In the genomic region with DNA sequence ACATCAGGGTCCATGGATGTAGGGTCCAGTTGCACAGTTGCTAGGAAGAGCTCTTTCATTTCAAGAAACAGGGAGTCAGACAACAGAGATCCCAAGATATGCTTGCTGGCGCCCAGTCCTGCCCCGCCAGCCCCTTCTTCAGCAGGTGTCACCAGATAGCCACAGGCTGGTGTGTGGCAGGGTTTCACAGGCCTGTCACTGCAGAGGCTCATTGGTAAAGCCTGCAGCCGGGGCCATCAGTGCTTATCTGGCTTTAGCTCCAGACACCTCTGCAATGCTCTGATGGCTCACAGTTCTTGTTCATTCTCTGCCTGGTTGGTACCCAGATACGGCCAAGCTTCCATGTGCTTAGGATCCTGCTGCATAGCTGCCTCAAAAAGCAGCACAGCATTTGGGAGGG, we compare ENCODE assay signal across 1 cellular context.
A peak's percentile ranks its signal among the peaks of the same experiment; 100 is the strongest.
TF ChIP-seq lines count a peak whose summit lies in the region.

No MANE protein-coding gene starts in this region.

TF ChIP-seq in HepG2, 621 proteins besides CTCF, POLR2A, EP300 and RAD21:
- TF ChIP-seq, protein P1, sequence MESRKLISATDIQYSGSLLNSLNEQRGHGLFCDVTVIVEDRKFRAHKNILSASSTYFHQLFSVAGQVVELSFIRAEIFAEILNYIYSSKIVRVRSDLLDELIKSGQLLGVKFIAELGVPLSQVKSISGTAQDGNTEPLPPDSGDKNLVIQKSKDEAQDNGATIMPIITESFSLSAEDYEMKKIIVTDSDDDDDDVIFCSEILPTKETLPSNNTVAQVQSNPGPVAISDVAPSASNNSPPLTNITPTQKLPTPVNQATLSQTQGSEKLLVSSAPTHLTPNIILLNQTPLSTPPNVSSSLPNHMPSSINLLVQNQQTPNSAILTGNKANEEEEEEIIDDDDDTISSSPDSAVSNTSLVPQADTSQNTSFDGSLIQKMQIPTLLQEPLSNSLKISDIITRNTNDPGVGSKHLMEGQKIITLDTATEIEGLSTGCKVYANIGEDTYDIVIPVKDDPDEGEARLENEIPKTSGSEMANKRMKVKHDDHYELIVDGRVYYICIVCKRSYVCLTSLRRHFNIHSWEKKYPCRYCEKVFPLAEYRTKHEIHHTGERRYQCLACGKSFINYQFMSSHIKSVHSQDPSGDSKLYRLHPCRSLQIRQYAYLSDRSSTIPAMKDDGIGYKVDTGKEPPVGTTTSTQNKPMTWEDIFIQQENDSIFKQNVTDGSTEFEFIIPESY (CRISPR knock-in tag; IDR thresholded peaks at IDR 0.05) = 0 out of 2 replicates have a peak, but pooled peaks have one; percentile 41
- TF ChIP-seq, protein P2, sequence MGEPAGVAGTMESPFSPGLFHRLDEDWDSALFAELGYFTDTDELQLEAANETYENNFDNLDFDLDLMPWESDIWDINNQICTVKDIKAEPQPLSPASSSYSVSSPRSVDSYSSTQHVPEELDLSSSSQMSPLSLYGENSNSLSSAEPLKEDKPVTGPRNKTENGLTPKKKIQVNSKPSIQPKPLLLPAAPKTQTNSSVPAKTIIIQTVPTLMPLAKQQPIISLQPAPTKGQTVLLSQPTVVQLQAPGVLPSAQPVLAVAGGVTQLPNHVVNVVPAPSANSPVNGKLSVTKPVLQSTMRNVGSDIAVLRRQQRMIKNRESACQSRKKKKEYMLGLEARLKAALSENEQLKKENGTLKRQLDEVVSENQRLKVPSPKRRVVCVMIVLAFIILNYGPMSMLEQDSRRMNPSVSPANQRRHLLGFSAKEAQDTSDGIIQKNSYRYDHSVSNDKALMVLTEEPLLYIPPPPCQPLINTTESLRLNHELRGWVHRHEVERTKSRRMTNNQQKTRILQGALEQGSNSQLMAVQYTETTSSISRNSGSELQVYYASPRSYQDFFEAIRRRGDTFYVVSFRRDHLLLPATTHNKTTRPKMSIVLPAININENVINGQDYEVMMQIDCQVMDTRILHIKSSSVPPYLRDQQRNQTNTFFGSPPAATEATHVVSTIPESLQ (CRISPR knock-in tag; conservative IDR thresholded peaks at IDR 0.05) = no peak
